Comparison of ENCODE assay signal across 16 cellular contexts in genomic region chr20:34524426-34524825, GRCh38. TPM values are rescaled to one million over a fixed set of nuclear protein-coding genes. Genes with fewer than 3 reads are reported as not detected.
DNase-seq lines count a peak whose midpoint lies in the region; ATAC-seq and TF ChIP-seq lines count a peak whose summit lies in the region.
"Had no signal": no experiment of that assay in that cellular context is flagged by ENCODE, and none has a peak within 500 bp of the region (broad histone marks: within the 10 kb centered on the region; RNA-seq: fewer than 3 reads in every experiment).

No MANE protein-coding gene starts in this region.

- DNase-seq in activated T-cell treated with anti-CD3 and anti-CD28 coated beads, Interleukin-2, amount 50 U/mL, for 24 hours: no peak
- no peak for DNase-seq in activated T-cell treated with anti-CD3 and anti-CD28 coated beads, Interleukin-2, amount 50 U/mL, for 72 hours
- DNase-seq in caudate nucleus (lab: John Stamatoyannopoulos, UW) (no peak), tibial nerve (ENCODE audit: low spot score in 2 of 2) (no peak)
- no peak for DNase-seq in activated naive CD4-positive, alpha-beta T cell treated with anti-CD3 and anti-CD28 coated beads, Interleukin-2, amount 50 U/mL, for 16 hours
- DNase-seq in activated T-helper 2 cell treated with anti-CD3 and anti-CD28 coated beads, Interferon-gamma antibody, Interleukin-2, Interleukin-4, amounts not matched to agents 10 μg/mL and 5 μg/mL and 100 μg/mL, durations not matched to agents 14 hours and 24 hours and 36 hours (ENCODE audit: low spot score): no peak
- DNase-seq: activated CD4-positive, alpha-beta T cell treated with anti-CD3 and anti-CD28 coated beads, Interleukin-2, amount 10 ng/mL, durations not matched to agents 7 days and 5 days; activated T-cell treated with anti-CD3 and anti-CD28 coated beads, Interleukin-2, amount 50 U/mL, for 48 hours; CD4-positive, CD25-positive, alpha-beta regulatory T cell; NCI-H1436; NCI-H446; testis had no signal

- H3K4me1 Mint-ChIP-seq in activated T-cell treated with anti-CD3 and anti-CD28 coated beads, Interleukin-2, amount 50 U/mL, for 24 hours (ENCODE audit: low read depth): peaks cover 37% of the 10 kb centered on the region
- peaks cover 29% of the 10 kb centered on the region for H3K4me1 Mint-ChIP-seq in activated T-cell treated with anti-CD3 and anti-CD28 coated beads, Interleukin-2, amount 50 U/mL, for 72 hours (ENCODE audit: low read depth)
- peaks cover 48% of the 10 kb centered on the region for H3K4me1 Mint-ChIP-seq in nephron
- peaks cover 7% of the 10 kb centered on the region for H3K4me1 Mint-ChIP-seq in activated T-helper 2 cell treated with anti-CD3 and anti-CD28 coated beads, Interferon-gamma antibody, Interleukin-2, Interleukin-4, amounts not matched to agents 10 μg/mL and 5 μg/mL and 100 μg/mL, durations not matched to agents 14 hours and 24 hours and 36 hours (ENCODE audit: low read depth)

- no peak overlapping the region for H3K4me3 Mint-ChIP-seq in activated T-cell treated with anti-CD3 and anti-CD28 coated beads, Interleukin-2, amount 50 U/mL, for 24 hours
- H3K4me3 Mint-ChIP-seq in activated T-cell treated with anti-CD3 and anti-CD28 coated beads, Interleukin-2, amount 50 U/mL, for 72 hours: no peak overlapping the region
- H3K4me3 Mint-ChIP-seq in nephron: no peak overlapping the region
- no peak overlapping the region for H3K4me3 Mint-ChIP-seq in activated T-helper 2 cell treated with anti-CD3 and anti-CD28 coated beads, Interferon-gamma antibody, Interleukin-2, Interleukin-4, amounts not matched to agents 10 μg/mL and 5 μg/mL and 100 μg/mL, durations not matched to agents 14 hours and 24 hours and 36 hours (ENCODE audit: low read depth)
- H3K4me3 Mint-ChIP-seq: activated CD4-positive, alpha-beta T cell treated with anti-CD3 and anti-CD28 coated beads, Interleukin-2, amount 10 ng/mL, durations not matched to agents 7 days and 5 days had no signal

- peaks cover 81% of the 10 kb centered on the region for H3K36me3 Mint-ChIP-seq in activated T-cell treated with anti-CD3 and anti-CD28 coated beads, Interleukin-2, amount 50 U/mL, for 24 hours (ENCODE audit: low read depth)
- H3K36me3 Mint-ChIP-seq in activated T-cell treated with anti-CD3 and anti-CD28 coated beads, Interleukin-2, amount 50 U/mL, for 72 hours (ENCODE audit: insufficient read depth in 2 of 2): peaks cover 0 to 9% of the 10 kb centered on the region in 2 donors
- H3K36me3 Mint-ChIP-seq in nephron (ENCODE audit: low read depth): peaks cover 39% of the 10 kb centered on the region
- peaks cover 41% of the 10 kb centered on the region for H3K36me3 Mint-ChIP-seq in activated T-helper 2 cell treated with anti-CD3 and anti-CD28 coated beads, Interferon-gamma antibody, Interleukin-2, Interleukin-4, amounts not matched to agents 10 μg/mL and 5 μg/mL and 100 μg/mL, durations not matched to agents 14 hours and 24 hours and 36 hours (ENCODE audit: low read depth)

- H3K4me1 ChIP-seq in tibial nerve: peaks cover 0 to 96% (median 54%) of the 10 kb centered on the region in 4 donors

- peak overlapping the region; percentile 99 for H3K27ac ChIP-seq in caudate nucleus (ENCODE audit: low read depth, low read length)
- peak overlapping the region; percentile 87 to 97 (median 92) for H3K27ac ChIP-seq in tibial nerve

- no peaks in the 10 kb centered on the region for H3K9me3 Mint-ChIP-seq in activated T-cell treated with anti-CD3 and anti-CD28 coated beads, Interleukin-2, amount 50 U/mL, for 24 hours
- H3K9me3 Mint-ChIP-seq in activated T-cell treated with anti-CD3 and anti-CD28 coated beads, Interleukin-2, amount 50 U/mL, for 72 hours: peaks cover 0 to 2% of the 10 kb centered on the region in 2 donors
- H3K9me3 Mint-ChIP-seq in nephron: no peaks in the 10 kb centered on the region
- H3K9me3 Mint-ChIP-seq in activated T-helper 2 cell treated with anti-CD3 and anti-CD28 coated beads, Interferon-gamma antibody, Interleukin-2, Interleukin-4, amounts not matched to agents 10 μg/mL and 5 μg/mL and 100 μg/mL, durations not matched to agents 14 hours and 24 hours and 36 hours: no peaks in the 10 kb centered on the region
- H3K9me3 Mint-ChIP-seq: activated CD4-positive, alpha-beta T cell treated with anti-CD3 and anti-CD28 coated beads, Interleukin-2, amount 10 ng/mL, durations not matched to agents 7 days and 5 days; CD4-positive, CD25-positive, alpha-beta regulatory T cell had no signal

- 45 to 46% methylated on average over 11 of the region's 11 CpGs for WGBS in tibial nerve, 2 donors

- no peak for ATAC-seq in activated T-cell treated with anti-CD3 and anti-CD28 coated beads, Interleukin-2, amount 50 U/mL, for 72 hours (replicated peaks in 1 of 2)
- no peak for ATAC-seq in GM19351 (IDR thresholded peaks at IDR 0.05; ENCODE audit: unreplicated experiment)
- ATAC-seq: A549, left colon had no signal

- no peaks in the 10 kb centered on the region for H3K9me3 ChIP-seq in tibial nerve
- H3K9me3 ChIP-seq: A549, testis had no signal

- TF ChIP-seq CTCF in nephron (IDR thresholded peaks at IDR 0.05; ENCODE audit: unreplicated experiment in 3 of 3): no peak
- TF ChIP-seq CTCF in tibial nerve (IDR thresholded peaks at IDR 0.05): no peak

- no peaks in the 10 kb centered on the region for H3K27me3 Mint-ChIP-seq in activated T-cell treated with anti-CD3 and anti-CD28 coated beads, Interleukin-2, amount 50 U/mL, for 24 hours
- H3K27me3 Mint-ChIP-seq in activated T-cell treated with anti-CD3 and anti-CD28 coated beads, Interleukin-2, amount 50 U/mL, for 72 hours (ENCODE audit: low read depth): no peaks in the 10 kb centered on the region
- H3K27me3 Mint-ChIP-seq in nephron (ENCODE audit: low read depth): no peaks in the 10 kb centered on the region
- H3K27me3 Mint-ChIP-seq in activated T-helper 2 cell treated with anti-CD3 and anti-CD28 coated beads, Interferon-gamma antibody, Interleukin-2, Interleukin-4, amounts not matched to agents 10 μg/mL and 5 μg/mL and 100 μg/mL, durations not matched to agents 14 hours and 24 hours and 36 hours (ENCODE audit: low read depth): no peaks in the 10 kb centered on the region
- H3K27me3 Mint-ChIP-seq: activated CD4-positive, alpha-beta T cell treated with anti-CD3 and anti-CD28 coated beads, Interleukin-2, amount 10 ng/mL, durations not matched to agents 7 days and 5 days; CD4-positive, CD25-positive, alpha-beta regulatory T cell had no signal

- intact Hi-C loops in activated T-helper 2 cell treated with anti-CD3 and anti-CD28 coated beads, Interferon-gamma antibody, Interleukin-2, Interleukin-4, amounts not matched to agents 10 μg/mL and 5 μg/mL and 100 μg/mL, durations not matched to agents 14 hours and 24 hours and 36 hours (cut with micrococcal nuclease): no loop called here

- no peak for TF ChIP-seq POLR2A in tibial nerve (IDR thresholded peaks at IDR 0.05)

- peak overlapping the region; percentile 47 for H3K27ac Mint-ChIP-seq in activated T-cell treated with anti-CD3 and anti-CD28 coated beads, Interleukin-2, amount 50 U/mL, for 24 hours
- H3K27ac Mint-ChIP-seq in activated T-cell treated with anti-CD3 and anti-CD28 coated beads, Interleukin-2, amount 50 U/mL, for 72 hours: no peak overlapping the region
- peak overlapping the region in 2 of 3 experiments; percentile 50 to 61 for H3K27ac Mint-ChIP-seq in nephron
- H3K27ac Mint-ChIP-seq in activated T-helper 2 cell treated with anti-CD3 and anti-CD28 coated beads, Interferon-gamma antibody, Interleukin-2, Interleukin-4, amounts not matched to agents 10 μg/mL and 5 μg/mL and 100 μg/mL, durations not matched to agents 14 hours and 24 hours and 36 hours: no peak overlapping the region
- H3K27ac Mint-ChIP-seq: activated CD4-positive, alpha-beta T cell treated with anti-CD3 and anti-CD28 coated beads, Interleukin-2, amount 10 ng/mL, durations not matched to agents 7 days and 5 days had no signal

- no peak for TF ChIP-seq EP300 in tibial nerve (IDR thresholded peaks at IDR 0.05)

- H3K36me3 ChIP-seq in tibial nerve: peaks cover 0 to 31% (median 5%) of the 10 kb centered on the region in 3 donors

- no peaks in the 10 kb centered on the region for H3K27me3 ChIP-seq in tibial nerve
- H3K27me3 ChIP-seq: testis had no signal

- peak overlapping the region in 1 of 4 donors; percentile 17 for H3K4me3 ChIP-seq in tibial nerve
- H3K4me3 ChIP-seq: A549, testis had no signal

RNA-seq across cellular contexts. Expression of gene DYNLRB1, which starts 8.2 kb away (rescaled TPM):
- 10 to 100 TPM; 70.5 to 75.9 TPM for total RNA-seq in activated T-cell treated with anti-CD3 and anti-CD28 coated beads, Interleukin-2, amount 50 U/mL, for 72 hours
- 100 to 1,000 TPM; 145 to 188 (median 170) TPM for total RNA-seq in tibial nerve
- total RNA-seq in activated T-helper 2 cell treated with anti-CD3 and anti-CD28 coated beads, Interferon-gamma antibody, Interleukin-2, Interleukin-4, amounts not matched to agents 10 μg/mL and 5 μg/mL and 100 μg/mL, durations not matched to agents 14 hours and 24 hours and 36 hours: 104 and 112 TPM in 2 replicates

RNA-seq across cellular contexts. Expression of gene MAP1LC3A, which starts 34.1 kb away (rescaled TPM):
- total RNA-seq in activated T-cell treated with anti-CD3 and anti-CD28 coated beads, Interleukin-2, amount 50 U/mL, for 72 hours: 1 to 10 TPM; 3.7 to 5.2 TPM
- total RNA-seq in tibial nerve: 100 to 1,000 TPM in 2 of 4 donors, 10 to 100 TPM in 2; 62.4 to 139 (median 106) TPM
- total RNA-seq in activated T-helper 2 cell treated with anti-CD3 and anti-CD28 coated beads, Interferon-gamma antibody, Interleukin-2, Interleukin-4, amounts not matched to agents 10 μg/mL and 5 μg/mL and 100 μg/mL, durations not matched to agents 14 hours and 24 hours and 36 hours: 2.4 and 3.3 TPM in 2 replicates

Comparison
In these comparisons a context has a peak if more than half of its experiments do, and no peak if none do; other contexts are left out.
1. H3K27ac Mint-ChIP-seq: peak in activated T-cell treated with anti-CD3 and anti-CD28 coated beads, Interleukin-2, amount 50 U/mL, for 24 hours (single experiment) and nephron (2 of 3); none in activated T-cell treated with anti-CD3 and anti-CD28 coated beads, Interleukin-2, amount 50 U/mL, for 72 hours (single experiment) and activated T-helper 2 cell treated with anti-CD3 and anti-CD28 coated beads, Interferon-gamma antibody, Interleukin-2, Interleukin-4, amounts not matched to agents 10 μg/mL and 5 μg/mL and 100 μg/mL, durations not matched to agents 14 hours and 24 hours and 36 hours (single experiment).
2. RNA of gene MAP1LC3A, which starts 34.1 kb away (total RNA-seq): 62.4 to 139 TPM in tibial nerve; 3.7 to 5.2 TPM in activated T-cell treated with anti-CD3 and anti-CD28 coated beads, Interleukin-2, amount 50 U/mL, for 72 hours and 2.4 to 3.3 TPM in activated T-helper 2 cell treated with anti-CD3 and anti-CD28 coated beads, Interferon-gamma antibody, Interleukin-2, Interleukin-4, amounts not matched to agents 10 μg/mL and 5 μg/mL and 100 μg/mL, durations not matched to agents 14 hours and 24 hours and 36 hours; every median in the first group is over 10 times any median in the second.